1 cellular context compared by ENCODE assay signal in the genomic region with DNA sequence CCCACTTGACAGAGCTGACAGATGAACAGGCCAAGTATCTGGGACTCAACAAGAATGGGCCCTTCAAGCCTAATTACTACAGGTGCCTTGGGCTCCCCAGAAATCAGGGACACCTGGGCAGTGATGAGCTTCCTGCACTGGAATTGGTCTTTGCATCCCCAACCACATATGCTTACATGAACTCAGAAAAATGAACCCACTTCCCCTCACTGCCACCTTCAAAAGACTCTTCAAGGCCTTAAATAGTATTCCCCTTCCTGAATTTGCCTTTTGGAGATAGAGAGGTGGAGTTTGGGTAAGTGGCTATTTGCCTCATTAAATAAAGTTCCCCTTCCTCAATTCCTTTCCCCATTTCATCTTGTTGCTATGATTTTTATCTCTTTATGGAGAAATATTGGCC.
TF ChIP-seq lines count a peak whose summit lies in the region.

No MANE protein-coding gene starts in this region.

TF ChIP-seq in endothelial cell of umbilical vein, 7 proteins besides CTCF, POLR2A, EP300 and RAD21 (continued from another document):
- TF ChIP-seq MYC (IDR thresholded peaks at IDR 0.05; ENCODE audit: low read depth, low read length) (no peak), FOS (IDR thresholded peaks at IDR 0.05; ENCODE audit: borderline replicate concordance, insufficient read depth, low read length) (no peak), POLR2AphosphoS5 (IDR thresholded peaks at IDR 0.05; ENCODE audit: insufficient read depth, low read depth, low read length) (no peak), EZH2 (IDR thresholded peaks at IDR 0.05; ENCODE audit: borderline replicate concordance, low read depth, low read length, severe bottlenecking) (no peak)
- TF ChIP-seq, protein P1, sequence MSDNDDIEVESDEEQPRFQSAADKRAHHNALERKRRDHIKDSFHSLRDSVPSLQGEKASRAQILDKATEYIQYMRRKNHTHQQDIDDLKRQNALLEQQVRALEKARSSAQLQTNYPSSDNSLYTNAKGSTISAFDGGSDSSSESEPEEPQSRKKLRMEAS (IDR thresholded peaks at IDR 0.05; ENCODE audit: insufficient read depth, insufficient read length): no peak
